9 cellular contexts compared by ENCODE assay signal in genomic region chr2:136384541-136385303, GRCh38.
DNase-seq lines count a peak whose midpoint lies in the region; ATAC-seq, FAIRE-seq and TF ChIP-seq lines count a peak whose summit lies in the region.
"Had no signal": no experiment of that assay in that cellular context is flagged by ENCODE, and none has a peak within 500 bp of the region (broad histone marks: within the 10 kb centered on the region; RNA-seq: fewer than 3 reads in every experiment).

No MANE protein-coding gene starts in this region.

- DNase-seq in Daoy (ENCODE audit: low read depth) = peak; percentile 37
- DNase-seq in HTR-8/SVneo (ENCODE audit: insufficient read length, low spot score) = peak; percentile 10
- DNase-seq in PC-3 = peak; percentile 55
- DNase-seq in activated naive CD4-positive, alpha-beta T cell treated with anti-CD3 and anti-CD28 coated beads for 36 hours = peak; percentile 73
- DNase-seq in left ventricle myocardium superior = no peak
- no peak for DNase-seq in spleen
- no peak for DNase-seq in vagina (ENCODE audit: extremely low spot score in 2 of 2)

- H3K27ac ChIP-seq in PC-3 (ENCODE audit: low read length) = no peak overlapping the region
- H3K27ac ChIP-seq in spleen = peak overlapping the region in 1 of 8 donors; percentile 13
- H3K27ac ChIP-seq in vagina = no peak overlapping the region

- FAIRE-seq in HTR-8/SVneo (lab: Jason Lieb, UNC) = no peak
- FAIRE-seq: colon had no signal

- WGBS in spleen, 5 donors = 12 to 30% (median 21%) methylated on average over 3 of the region's 3 CpGs

- no peaks in the 10 kb centered on the region for H3K36me3 ChIP-seq in PC-3 (ENCODE audit: low read depth, low read length)
- H3K36me3 ChIP-seq in spleen = no peaks in the 10 kb centered on the region
- no peaks in the 10 kb centered on the region for H3K36me3 ChIP-seq in vagina

- no peaks in the 10 kb centered on the region for H3K79me2 ChIP-seq in PC-3 (ENCODE audit: low read length)

- no peaks in the 10 kb centered on the region for H3K9me3 ChIP-seq in PC-3 (ENCODE audit: low read length)
- H3K9me3 ChIP-seq in spleen = no peaks in the 10 kb centered on the region
- no peaks in the 10 kb centered on the region for H3K9me3 ChIP-seq in vagina

- no peak overlapping the region for H3K4me3 Mint-ChIP-seq in activated naive CD4-positive, alpha-beta T cell treated with anti-CD3 and anti-CD28 coated beads for 36 hours

- intact Hi-C loops in PC-3 (cut with micrococcal nuclease) = no loop called here
- intact Hi-C loops in activated naive CD4-positive, alpha-beta T cell treated with anti-CD3 and anti-CD28 coated beads for 36 hours (cut with micrococcal nuclease) = loop anchor here (1.0 to 10.0 kb wide), 6 partner anchors 39 to 1380 kb away; no protein-coding TSS in a partner anchor
- intact Hi-C loops in left ventricle myocardium superior (cut with micrococcal nuclease) = no loop called here
- intact Hi-C loops in spleen (cut with DNase I; ENCODE audit: low total_unique reads) = loop anchor here (5.0 kb wide), 1 partner anchor 467 kb away; no protein-coding TSS in a partner anchor
- intact Hi-C loops in vagina (cut with DNase I) = no loop called here

- no peaks in the 10 kb centered on the region for H3F3A ChIP-seq in PC-3 (ENCODE audit: low read length, unreplicated experiment)

- H3K27ac Mint-ChIP-seq in activated naive CD4-positive, alpha-beta T cell treated with anti-CD3 and anti-CD28 coated beads for 36 hours = no peak overlapping the region

- H3K27me3 ChIP-seq in PC-3 (ENCODE audit: low read length) = peaks cover 16% of the 10 kb centered on the region; the same call in 1 of the 2 replicates
- no peaks in the 10 kb centered on the region for H3K27me3 ChIP-seq in spleen (replicated peaks in 1 of 7)
- no peaks in the 10 kb centered on the region for H3K27me3 ChIP-seq in vagina

- no peaks in the 10 kb centered on the region for H3K4me1 ChIP-seq in PC-3 (ENCODE audit: insufficient read depth, low read length)
- peaks cover 0 to 43% (median 27%) of the 10 kb centered on the region in 6 donors for H3K4me1 ChIP-seq in spleen
- peaks cover 17% of the 10 kb centered on the region for H3K4me1 ChIP-seq in vagina

- no peaks in the 10 kb centered on the region for H3K27me3 Mint-ChIP-seq in activated naive CD4-positive, alpha-beta T cell treated with anti-CD3 and anti-CD28 coated beads for 36 hours (ENCODE audit: low read depth)

- H3K4me3 ChIP-seq in PC-3 (ENCODE audit: low read length) (no peak overlapping the region), spleen (peak overlapping the region in 1 of 8 donors; percentile 30), vagina (no peak overlapping the region)

- TF ChIP-seq POLR2A in spleen (IDR thresholded peaks at IDR 0.05) = no peak
- TF ChIP-seq POLR2A in vagina (IDR thresholded peaks at IDR 0.05) = no peak

- H2AFZ ChIP-seq in PC-3 (ENCODE audit: low read length) = no peak overlapping the region

- H3K36me3 Mint-ChIP-seq in activated naive CD4-positive, alpha-beta T cell treated with anti-CD3 and anti-CD28 coated beads for 36 hours (ENCODE audit: low read depth) = no peaks in the 10 kb centered on the region

- no peaks in the 10 kb centered on the region for H3K9me3 Mint-ChIP-seq in activated naive CD4-positive, alpha-beta T cell treated with anti-CD3 and anti-CD28 coated beads for 36 hours

- no TSS peak for BruUV-seq in PC-3 (replicated peaks; lab: Mats Ljungman, UMichigan)

- POLR2A ChIA-PET in PC-3 (lab: Charles Lee; ENCODE audit: unreplicated experiment) = no interaction called here

- no peak overlapping the region for H3K9ac ChIP-seq in PC-3 (ENCODE audit: low read length)

- H3K4me1 Mint-ChIP-seq in activated naive CD4-positive, alpha-beta T cell treated with anti-CD3 and anti-CD28 coated beads for 36 hours (ENCODE audit: low read depth) = peaks cover 41% of the 10 kb centered on the region

- ATAC-seq in GM21515 (IDR thresholded peaks at IDR 0.05; ENCODE audit: unreplicated experiment) = peak; percentile 49
- peak; percentile 87 for ATAC-seq in PC-3
- peak; percentile 76 for ATAC-seq in left ventricle myocardium superior

- H3K9me2 ChIP-seq in PC-3 (replicated peaks; ENCODE audit: low read length) = no peaks in the 10 kb centered on the region

- CTCF ChIA-PET in PC-3 (lab: Charles Lee) = interaction anchor here (0.5 to 1.6 kb wide), 4 partner anchors 470 to 1396 kb away, joined by 3 to 4 read pairs (median 4); no protein-coding TSS in a partner anchor
- CTCF ChIA-PET in activated naive CD4-positive, alpha-beta T cell treated with anti-CD3 and anti-CD28 coated beads for 36 hours (lab: Charles Lee) = interaction anchor here (0.6 to 3.7 kb wide), 55 partner anchors 9 to 1220 kb away, joined by 3 to 49 read pairs (median 4); partner anchors contain the start of gene DARS1

- peak; percentile 78 for TF ChIP-seq CTCF in PC-3 (conservative IDR thresholded peaks at IDR 0.05; ENCODE audit: low read depth, low read length)
- peak; percentile 55 to 86 (median 80) for TF ChIP-seq CTCF in spleen (IDR thresholded peaks at IDR 0.05 in 8 of 11, conservative IDR thresholded peaks at IDR 0.05 in 3 of 11)
- TF ChIP-seq CTCF in vagina (IDR thresholded peaks at IDR 0.05) = peak in 1 of 3 experiments; percentile 21

- no peak overlapping the region for H3K4me2 ChIP-seq in PC-3 (ENCODE audit: low read length)

- H4K20me1 ChIP-seq in PC-3 (ENCODE audit: low read length) = no peaks in the 10 kb centered on the region

Comparison
In these comparisons a context has a peak if more than half of its experiments do, and no peak if none do; other contexts are left out.
1. DNase-seq: peak in Daoy (single experiment), HTR-8/SVneo (single experiment), PC-3 (single experiment) and activated naive CD4-positive, alpha-beta T cell treated with anti-CD3 and anti-CD28 coated beads for 36 hours (single experiment); none in left ventricle myocardium superior (single experiment), spleen (single experiment) and vagina (0 of 2).
2. intact Hi-C loops: an anchor here in activated naive CD4-positive, alpha-beta T cell treated with anti-CD3 and anti-CD28 coated beads for 36 hours (1.0 to 10.0 kb wide) and spleen (5.0 kb wide); none called in PC-3, left ventricle myocardium superior and vagina.
3. Peak in every context shown above with its lines, with median percentiles within 50 percentile points of each other: ATAC-seq.